In genomic region chr3:50214824-50215223, GRCh38 we compare ENCODE assay signal across 32 cellular contexts. TPM values are rescaled to one million over a fixed set of nuclear protein-coding genes. Genes with fewer than 3 reads are reported as not detected.
"Had no signal": no experiment of that assay in that cellular context is flagged by ENCODE, and none has a peak within 500 bp of the region (broad histone marks: within the 10 kb centered on the region; RNA-seq: fewer than 3 reads in every experiment).

No MANE protein-coding gene starts in this region.

- H3K4me3 ChIP-seq: ascending aorta had no signal

- H3K9me3 ChIP-seq: ascending aorta had no signal

- H3K4me1 ChIP-seq: ascending aorta had no signal

- H3K36me3 ChIP-seq: ascending aorta had no signal

- H3K27me3 ChIP-seq: ascending aorta had no signal

- DNase-seq: activated CD4-positive, alpha-beta memory T cell treated with anti-CD3 and anti-CD28 coated beads, Interleukin-2, amount 10 ng/mL, durations not matched to agents 7 days and 5 days; activated CD4-positive, alpha-beta T cell treated with anti-CD3 and anti-CD28 coated beads for 1 hour; activated CD4-positive, alpha-beta T cell treated with anti-CD3 and anti-CD28 coated beads for 36 hours; activated CD4-positive, alpha-beta T cell treated with anti-CD3 and anti-CD28 coated beads for 48 hours; activated CD4-positive, alpha-beta T cell treated with anti-CD3 and anti-CD28 coated beads, Interleukin-2, amount 10 ng/mL, durations not matched to agents 7 days and 5 days; activated CD4-positive, alpha-beta T cell treated with anti-CD3 and anti-CD28 coated beads, Interleukin-2, amount 50 U/mL, for 48 hours; activated CD4-positive, CD25-positive, alpha-beta regulatory T cell; activated CD8-positive, alpha-beta memory T cell treated with anti-CD3 and anti-CD28 coated beads for 24 hours; activated CD8-positive, alpha-beta memory T cell treated with anti-CD3 and anti-CD28 coated beads, Interleukin-2, amount 10 ng/mL, durations not matched to agents 7 days and 5 days; activated CD8-positive, alpha-beta memory T cell treated with anti-CD3 and anti-CD28 coated beads, Interleukin-2, amount 50 U/mL, for 48 hours; activated CD8-positive, alpha-beta T cell treated with anti-CD3 and anti-CD28 coated beads, Interleukin-2, amount 10 ng/mL, durations not matched to agents 7 days and 5 days; activated effector memory CD4-positive, alpha-beta T cell treated with Interleukin-2 at 50 U/mL for 16 hours; activated gamma-delta T cell; activated naive CD4-positive, alpha-beta T cell treated with anti-CD3 and anti-CD28 coated beads, Interleukin-2, amount 10 ng/mL, durations not matched to agents 7 days and 5 days; activated naive CD4-positive, alpha-beta T cell treated with Interleukin-2 at 50 U/mL for 16 hours; activated naive CD8-positive, alpha-beta T cell treated with anti-CD3 and anti-CD28 coated beads, Interleukin-2, amount 10 ng/mL, durations not matched to agents 7 days and 5 days; activated naive CD8-positive, alpha-beta T cell treated with anti-CD3 and anti-CD28 coated beads, Interleukin-2, amount 50 U/mL, for 24 hours; activated T-cell treated with anti-CD3 and anti-CD28 coated beads, Interleukin-2, amount 50 U/mL, for 24 hours; activated T-cell treated with anti-CD3 and anti-CD28 coated beads, Interleukin-2, amount 50 U/mL, for 48 hours; amygdala; anterior cingulate cortex; cerebellar nuclear complex; T-helper 1 cell; T-helper 2 cell; T-helper 9 cell; WERI-Rb-1 had no signal

- ATAC-seq: activated CD4-positive, alpha-beta T cell treated with anti-CD3 and anti-CD28 coated beads for 36 hours; activated CD4-positive, CD25-positive, alpha-beta regulatory T cell treated with anti-CD3 and anti-CD28 coated beads, Interleukin-2, amount 50 U/mL, for 24 hours; activated CD8-positive, alpha-beta memory T cell treated with anti-CD3 and anti-CD28 coated beads, Interleukin-2, amount 10 ng/mL, durations not matched to agents 7 days and 5 days; activated CD8-positive, alpha-beta T cell treated with anti-CD3 and anti-CD28 coated beads, Interleukin-2, amount 10 ng/mL, durations not matched to agents 7 days and 5 days; activated naive CD8-positive, alpha-beta T cell treated with anti-CD3 and anti-CD28 coated beads, Interleukin-2, amount 50 U/mL, for 24 hours; WTC11 had no signal

- H3K27ac ChIP-seq: ascending aorta had no signal

RNA-seq across cellular contexts. Expression of gene SLC38A3, which starts 9.8 kb away (rescaled TPM):
- total RNA-seq: activated CD4-positive, alpha-beta memory T cell treated with anti-CD3 and anti-CD28 coated beads, Interleukin-2, amount 10 ng/mL, durations not matched to agents 7 days and 5 days; activated CD4-positive, alpha-beta T cell treated with anti-CD3 and anti-CD28 coated beads, Interleukin-2, amount 10 ng/mL, durations not matched to agents 7 days and 5 days; activated CD8-positive, alpha-beta memory T cell treated with anti-CD3 and anti-CD28 coated beads, Interleukin-2, amount 10 ng/mL, durations not matched to agents 7 days and 5 days; activated CD8-positive, alpha-beta T cell treated with anti-CD3 and anti-CD28 coated beads, Interleukin-2, amount 10 ng/mL, durations not matched to agents 7 days and 5 days; activated naive CD8-positive, alpha-beta T cell treated with anti-CD3 and anti-CD28 coated beads, Interleukin-2, amount 10 ng/mL, durations not matched to agents 7 days and 5 days; activated T-helper 2 cell treated with anti-CD3 and anti-CD28 coated beads, Interferon-gamma antibody, Interleukin-2, Interleukin-4, amounts not matched to agents 10 μg/mL and 5 μg/mL and 100 μg/mL, durations not matched to agents 14 hours and 24 hours and 36 hours; ascending aorta; bronchial epithelial cell had no signal

RNA-seq across cellular contexts. Expression of gene GNAT1, which starts 23.4 kb away (rescaled TPM):
- total RNA-seq: activated CD4-positive, alpha-beta memory T cell treated with anti-CD3 and anti-CD28 coated beads, Interleukin-2, amount 10 ng/mL, durations not matched to agents 7 days and 5 days; activated CD4-positive, alpha-beta T cell treated with anti-CD3 and anti-CD28 coated beads, Interleukin-2, amount 10 ng/mL, durations not matched to agents 7 days and 5 days; activated CD8-positive, alpha-beta memory T cell treated with anti-CD3 and anti-CD28 coated beads, Interleukin-2, amount 10 ng/mL, durations not matched to agents 7 days and 5 days; activated CD8-positive, alpha-beta T cell treated with anti-CD3 and anti-CD28 coated beads, Interleukin-2, amount 10 ng/mL, durations not matched to agents 7 days and 5 days; activated naive CD8-positive, alpha-beta T cell treated with anti-CD3 and anti-CD28 coated beads, Interleukin-2, amount 10 ng/mL, durations not matched to agents 7 days and 5 days; activated T-helper 2 cell treated with anti-CD3 and anti-CD28 coated beads, Interferon-gamma antibody, Interleukin-2, Interleukin-4, amounts not matched to agents 10 μg/mL and 5 μg/mL and 100 μg/mL, durations not matched to agents 14 hours and 24 hours and 36 hours; bronchial epithelial cell; cardiac septum had no signal

RNA-seq across cellular contexts. Expression of gene SEMA3F, which starts 59.7 kb away (rescaled TPM):
- total RNA-seq: activated CD4-positive, alpha-beta T cell treated with anti-CD3 and anti-CD28 coated beads, Interleukin-2, amount 10 ng/mL, durations not matched to agents 7 days and 5 days; activated CD8-positive, alpha-beta T cell treated with anti-CD3 and anti-CD28 coated beads, Interleukin-2, amount 10 ng/mL, durations not matched to agents 7 days and 5 days had no signal
